1 cellular context compared by ENCODE assay signal in genomic region chr12:82146740-82147139, GRCh38.
TF ChIP-seq lines count a peak whose summit lies in the region.

No MANE protein-coding gene starts in this region.

TF ChIP-seq in GM23338, 12 proteins besides CTCF, POLR2A, EP300 and RAD21 (continued from another document):
- TF ChIP-seq ZNF462 (CRISPR knock-in tag; IDR thresholded peaks at IDR 0.05): peak; percentile 81
